In the genomic region with DNA sequence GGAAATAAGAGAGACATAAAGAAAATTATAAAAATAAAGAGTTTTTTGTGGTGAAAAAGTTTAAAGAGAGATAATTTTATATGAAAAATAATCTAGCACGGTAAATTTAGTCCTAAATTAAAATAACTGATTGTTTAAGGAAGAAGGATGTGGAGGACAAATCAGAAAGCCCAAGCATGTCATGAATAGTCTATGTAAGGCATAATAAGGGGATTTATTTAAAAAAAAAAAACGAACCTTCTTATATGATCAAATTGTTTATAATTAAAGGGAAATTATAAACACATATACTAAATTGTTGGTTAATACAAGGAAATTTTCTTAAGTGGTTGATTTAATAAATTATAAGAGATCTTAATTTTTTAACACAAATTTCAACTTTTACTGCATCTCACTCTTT, we compare ENCODE assay signal across 20 cellular contexts.
"Had no signal": no experiment of that assay in that cellular context is flagged by ENCODE, and none has a peak within 500 bp of the region (broad histone marks: within the 10 kb centered on the region; RNA-seq: fewer than 3 reads in every experiment).

No MANE protein-coding gene starts in this region.

- H3K4me1 ChIP-seq: left lung, prostate gland, transverse colon had no signal

- H3K9me3 ChIP-seq: prostate gland had no signal

- H3K27ac ChIP-seq: left lung, prostate gland, transverse colon, WERI-Rb-1 had no signal

- FAIRE-seq: endometrium, urothelium cell line had no signal

- DNase-seq: activated CD4-positive, alpha-beta T cell treated with anti-CD3 and anti-CD28 coated beads, Interleukin-2, amount 10 ng/mL, durations not matched to agents 7 days and 5 days; activated CD4-positive, CD25-positive, alpha-beta regulatory T cell treated with anti-CD3 and anti-CD28 coated beads, Interleukin-2, amount 50 U/mL, for 72 hours; activated CD8-positive, alpha-beta T cell treated with anti-CD3 and anti-CD28 coated beads, Interleukin-2, amount 10 ng/mL, durations not matched to agents 7 days and 5 days; activated gamma-delta T cell treated with Interleukin-2 at 50 U/mL for 16 hours; aorta; caudate nucleus; effector CD4-positive, alpha-beta T cell; foreskin fibroblast; left lung; naive thymus-derived CD8-positive, alpha-beta T cell; stimulated activated CD4-positive, alpha-beta T cell treated with anti-CD3 and anti-CD28 coated beads, Interleukin-2, amount 100 ng/mL, for 48 hours; stimulated activated CD8-positive, alpha-beta memory T cell treated with anti-CD3 and anti-CD28 coated beads, Interleukin-4, amount 100 ng/mL, for 48 hours; stimulated activated naive B cell treated with anti-CD40 and anti-IgM and Interleukin-4, amounts not matched to agents 10 μg/mL and 1 μg/mL and 100 μg/mL, for 72 hours; transverse colon; WERI-Rb-1 had no signal

- H3K4me3 ChIP-seq: left lung, lung, prostate gland, transverse colon had no signal

- ATAC-seq: activated CD8-positive, alpha-beta T cell treated with anti-CD3 and anti-CD28 coated beads, Interleukin-2, amount 10 ng/mL, durations not matched to agents 7 days and 5 days; activated naive CD4-positive, alpha-beta T cell treated with anti-CD3 and anti-CD28 coated beads, Interleukin-2, amount 50 U/mL, for 72 hours; left lung; naive thymus-derived CD8-positive, alpha-beta T cell; stimulated activated naive B cell treated with anti-CD40 and anti-IgM and Interleukin-4, amounts not matched to agents 10 μg/mL and 1 μg/mL and 100 μg/mL, for 72 hours had no signal
